8 cellular contexts compared by ENCODE assay signal in genomic region chr1:200510228-200510623, GRCh38.
DNase-seq lines count a peak whose midpoint lies in the region; ATAC-seq and TF ChIP-seq lines count a peak whose summit lies in the region.

No MANE protein-coding gene starts in this region.

- peak; percentile 88 to 94 for TF ChIP-seq CTCF in left lung (IDR thresholded peaks at IDR 0.05)

- peak; percentile 91 for ATAC-seq in GM18858 (IDR thresholded peaks at IDR 0.05; ENCODE audit: unreplicated experiment)
- ATAC-seq in HG03159 (IDR thresholded peaks at IDR 0.05; ENCODE audit: unreplicated experiment): peak; percentile 90
- ATAC-seq in left lung: peak; percentile 99

- H3K27me3 ChIP-seq in left lung: peaks cover 0 to 19% of the 10 kb centered on the region in 2 donors

- no peaks in the 10 kb centered on the region for H3K9me3 ChIP-seq in left lung

- DNase-seq in AG08396 (ENCODE audit: low spot score): peak; percentile 79
- peak; percentile 93 for DNase-seq in NCI-H2227 treated with DMSO at 0.1 percent for 48 hours (lab: John Stamatoyannopoulos, UW)
- peak; percentile 56 for DNase-seq in activated CD4-positive, CD25-positive, alpha-beta regulatory T cell treated with anti-CD3 and anti-CD28 coated beads, Interleukin-2, amount 50 U/mL, for 72 hours
- peak; percentile 59 for DNase-seq in cerebellum (ENCODE audit: low spot score)
- peak in 1 of 2 donors; percentile 47 for DNase-seq in left lung
- peak; percentile 45 to 64 (median 57) for DNase-seq in stimulated activated CD4-positive, alpha-beta T cell treated with anti-CD3 and anti-CD28 coated beads, TNF-alpha, amount 100 ng/mL, for 24 hours (ENCODE audit: low read depth in 3 of 3)

- no peaks in the 10 kb centered on the region for H3K4me1 ChIP-seq in left lung

- H3K36me3 ChIP-seq in left lung: no peaks in the 10 kb centered on the region

- intact Hi-C loops in left lung (cut with DNase I): no loop called here

- no peak overlapping the region for H3K27ac ChIP-seq in left lung

- no peak overlapping the region for H3K4me3 ChIP-seq in left lung
